Comparison of ENCODE assay signal across 1 cellular context in genomic region chr14:92039720-92040430, GRCh38.
A peak's percentile ranks its signal among the peaks of the same experiment; 100 is the strongest.
TF ChIP-seq lines count a peak whose summit lies in the region.

Gene TRIP11 (minus strand): TSS chr14:92040059. CDS start chr14:92039685, 374 bp downstream.

TF ChIP-seq in HepG2, 621 proteins besides CTCF, POLR2A, EP300 and RAD21 (continued from another document and continues in another):
- TF ChIP-seq ZNF770 (CRISPR knock-in tag; IDR thresholded peaks at IDR 0.05) = peak; percentile 83
- no peak for TF ChIP-seq ZNF225 (CRISPR knock-in tag; IDR thresholded peaks at IDR 0.05)
- peak; percentile 59; the same call in 1 of the 2 replicates for TF ChIP-seq HDAC2 (CRISPR knock-in tag; IDR thresholded peaks at IDR 0.05)
- TF ChIP-seq ZSCAN21 (CRISPR knock-in tag; IDR thresholded peaks at IDR 0.05; ENCODE audit: borderline replicate concordance) = peak; percentile 93
- 0 out of 2 replicates have a peak, but pooled peaks have one; percentile 53 for TF ChIP-seq ELF4 (CRISPR knock-in tag; IDR thresholded peaks at IDR 0.05; ENCODE audit: borderline replicate concordance)
- TF ChIP-seq ZNF407 (CRISPR knock-in tag; IDR thresholded peaks at IDR 0.05; ENCODE audit: not compliant biosample characterization) = no peak
- 0 out of 2 replicates have a peak, but pooled peaks have one; percentile 38 for TF ChIP-seq MLLT10 (CRISPR knock-in tag; IDR thresholded peaks at IDR 0.05)
- TF ChIP-seq ZNF143 (CRISPR knock-in tag; IDR thresholded peaks at IDR 0.05) = peak; percentile 92
- TF ChIP-seq HOXA7 (CRISPR knock-in tag; IDR thresholded peaks at IDR 0.05) = no peak
- TF ChIP-seq ZBTB3 (CRISPR knock-in tag; IDR thresholded peaks at IDR 0.05; ENCODE audit: borderline replicate concordance, low read depth) = no peak; the same call in 1 of the 2 replicates
- TF ChIP-seq ZNF12 (CRISPR knock-in tag; IDR thresholded peaks at IDR 0.05) = peak; percentile 41; the same call in 1 of the 2 replicates
- TF ChIP-seq SP2 (CRISPR knock-in tag; IDR thresholded peaks at IDR 0.05) = peak; percentile 48
- peak; percentile 69; the same call in 1 of the 2 replicates for TF ChIP-seq ZNF703 (CRISPR knock-in tag; IDR thresholded peaks at IDR 0.05; ENCODE audit: borderline replicate concordance)
- no peak for TF ChIP-seq SMARCC2 (IDR thresholded peaks at IDR 0.05)
- peak; percentile 78 for TF ChIP-seq ZFP36L1 (CRISPR knock-in tag; IDR thresholded peaks at IDR 0.05)
- TF ChIP-seq ZNF567 (CRISPR knock-in tag; IDR thresholded peaks at IDR 0.05; ENCODE audit: borderline replicate concordance) = 0 out of 2 replicates have a peak, but pooled peaks have one; percentile 45
- TF ChIP-seq ZNF20 (CRISPR knock-in tag; IDR thresholded peaks at IDR 0.05) = no peak
- no peak for TF ChIP-seq ZNF296 (CRISPR knock-in tag; conservative IDR thresholded peaks at IDR 0.05)
- TF ChIP-seq BRCA1 (CRISPR knock-in tag; IDR thresholded peaks at IDR 0.05) = no peak
- no peak for TF ChIP-seq ZNF3 (CRISPR knock-in tag; IDR thresholded peaks at IDR 0.05)
- TF ChIP-seq ZNF615 (CRISPR knock-in tag; IDR thresholded peaks at IDR 0.05; ENCODE audit: borderline replicate concordance) = peak; percentile 76; the same call in 1 of the 2 replicates
- no peak for TF ChIP-seq TBX3 (IDR thresholded peaks at IDR 0.05; ENCODE audit: borderline replicate concordance)
- TF ChIP-seq ZNF547 (CRISPR knock-in tag; IDR thresholded peaks at IDR 0.05) = peak; percentile 70
- TF ChIP-seq ZNF580 (CRISPR knock-in tag; IDR thresholded peaks at IDR 0.05; ENCODE audit: borderline replicate concordance, low read depth) = peak; percentile 27; the same call in 1 of the 2 replicates
- TF ChIP-seq MIER3 (CRISPR knock-in tag; IDR thresholded peaks at IDR 0.05; ENCODE audit: borderline replicate concordance) = peak; percentile 96; the same call in 1 of the 2 replicates
- TF ChIP-seq HES4 (CRISPR knock-in tag; IDR thresholded peaks at IDR 0.05; ENCODE audit: borderline replicate concordance) = no peak
- peak; percentile 88 for TF ChIP-seq YEATS2 (CRISPR knock-in tag; IDR thresholded peaks at IDR 0.05; ENCODE audit: borderline replicate concordance)
- peak; percentile 92 for TF ChIP-seq IRF2 (CRISPR knock-in tag; IDR thresholded peaks at IDR 0.05)
- peak; percentile 20; the same call in 1 of the 2 replicates for TF ChIP-seq ZNF274 (CRISPR knock-in tag; IDR thresholded peaks at IDR 0.05)
- peak; percentile 72 for TF ChIP-seq MED1 (CRISPR knock-in tag; IDR thresholded peaks at IDR 0.05)
- peak; percentile 95 for TF ChIP-seq KAT8 (CRISPR knock-in tag; IDR thresholded peaks at IDR 0.05)
- peak; percentile 32; the same call in 1 of the 2 replicates for TF ChIP-seq HOXD1 (CRISPR knock-in tag; IDR thresholded peaks at IDR 0.05)
- no peak for TF ChIP-seq REXO4 (CRISPR knock-in tag; IDR thresholded peaks at IDR 0.05; ENCODE audit: borderline replicate concordance)
- no peak; the same call in 1 of the 2 replicates for TF ChIP-seq ZBTB21 (CRISPR knock-in tag; IDR thresholded peaks at IDR 0.05)
- TF ChIP-seq ISX (CRISPR knock-in tag; conservative IDR thresholded peaks at IDR 0.05) = 0 out of 2 replicates have a peak, but pooled peaks have one; percentile 75
- peak; percentile 92 for TF ChIP-seq THAP11 (CRISPR knock-in tag; IDR thresholded peaks at IDR 0.05)
- TF ChIP-seq NRL (CRISPR knock-in tag; IDR thresholded peaks at IDR 0.05; ENCODE audit: borderline replicate concordance) = peak; percentile 29; the same call in 1 of the 2 replicates
- TF ChIP-seq CBX5 (CRISPR knock-in tag; IDR thresholded peaks at IDR 0.05; ENCODE audit: borderline replicate concordance) = peak; percentile 82; the same call in 1 of the 2 replicates
- peak; percentile 62 for TF ChIP-seq GZF1 (CRISPR knock-in tag; IDR thresholded peaks at IDR 0.05)
- TF ChIP-seq TBX2 (CRISPR knock-in tag; IDR thresholded peaks at IDR 0.05; ENCODE audit: borderline replicate concordance) = peak; percentile 77
- TF ChIP-seq KLF11 (CRISPR knock-in tag; IDR thresholded peaks at IDR 0.05) = 0 out of 2 replicates have a peak, but pooled peaks have one; percentile 72
- peak; percentile 93 for TF ChIP-seq POLR2G (IDR thresholded peaks at IDR 0.05; ENCODE audit: low read depth, low read length)
- TF ChIP-seq E2F5 (CRISPR knock-in tag; conservative IDR thresholded peaks at IDR 0.05) = peak; percentile 76; the same call in 1 of the 2 replicates
- TF ChIP-seq HDAC6 (IDR thresholded peaks at IDR 0.05; ENCODE audit: low read depth, low read length) = no peak
- TF ChIP-seq ARID4A (CRISPR knock-in tag; IDR thresholded peaks at IDR 0.05; ENCODE audit: borderline replicate concordance) = peak; percentile 95
- 0 out of 2 replicates have a peak, but pooled peaks have one; percentile 58 for TF ChIP-seq STAT6 (CRISPR knock-in tag; IDR thresholded peaks at IDR 0.05; ENCODE audit: borderline replicate concordance)
- TF ChIP-seq ZSCAN9 (CRISPR knock-in tag; IDR thresholded peaks at IDR 0.05; ENCODE audit: borderline replicate concordance) = peak; percentile 51; the same call in 1 of the 2 replicates
- no peak for TF ChIP-seq ZNF83 (CRISPR knock-in tag; IDR thresholded peaks at IDR 0.05; ENCODE audit: borderline replicate concordance)
- no peak for TF ChIP-seq SP1 (IDR thresholded peaks at IDR 0.05)
- TF ChIP-seq SP1 (CRISPR knock-in tag; IDR thresholded peaks at IDR 0.05) = peak; percentile 32; the same call in 1 of the 2 replicates
- peak; percentile 76 for TF ChIP-seq ERF (CRISPR knock-in tag; IDR thresholded peaks at IDR 0.05)
